In genomic region chr1:4213599-4213998, GRCh38 we compare ENCODE assay signal across 16 cellular contexts.
"Had no signal": no experiment of that assay in that cellular context is flagged by ENCODE, and none has a peak within 500 bp of the region (broad histone marks: within the 10 kb centered on the region; RNA-seq: fewer than 3 reads in every experiment).

No MANE protein-coding gene starts in this region.

- H3K27me3 ChIP-seq: neutrophil, thyroid gland had no signal

- H3K4me1 Mint-ChIP-seq: stimulated activated effector memory CD8-positive, alpha-beta T cell treated with anti-CD3 and anti-CD28 coated beads, Interleukin-12 subunit alpha, Interleukin-12 subunit beta, amount 100 ng/mL, for 72 hours had no signal

- H3K4me1 ChIP-seq: heart left ventricle, suprapubic skin, thyroid gland had no signal

- H3K36me3 ChIP-seq: heart left ventricle, neutrophil, suprapubic skin, thyroid gland had no signal

- H3K27ac ChIP-seq: coronary artery, heart left ventricle, neutrophil, suprapubic skin, thyroid gland had no signal

- H3K9me3 Mint-ChIP-seq: natural killer cell treated with Interleukin-12 subunit alpha and Interleukin-12 subunit beta and Interleukin-15 and Interleukin-18, amount 100 ng/mL, for 72 hours; stimulated activated effector memory CD8-positive, alpha-beta T cell treated with anti-CD3 and anti-CD28 coated beads, Interleukin-12 subunit alpha, Interleukin-12 subunit beta, amount 100 ng/mL, for 72 hours had no signal

- H3K4me3 Mint-ChIP-seq: natural killer cell treated with Interleukin-12 subunit alpha and Interleukin-12 subunit beta and Interleukin-15 and Interleukin-18, amount 100 ng/mL, for 72 hours; stimulated activated effector memory CD8-positive, alpha-beta T cell treated with anti-CD3 and anti-CD28 coated beads, Interleukin-12 subunit alpha, Interleukin-12 subunit beta, amount 100 ng/mL, for 72 hours; type B pancreatic cell had no signal

- H3K9me3 ChIP-seq: neutrophil, suprapubic skin, thyroid gland had no signal

- H3K4me3 ChIP-seq: coronary artery, heart left ventricle, smooth muscle cell, suprapubic skin, thyroid gland had no signal

- H3K36me3 Mint-ChIP-seq: natural killer cell treated with Interleukin-12 subunit alpha and Interleukin-12 subunit beta and Interleukin-15 and Interleukin-18, amount 100 ng/mL, for 72 hours; stimulated activated effector memory CD8-positive, alpha-beta T cell treated with anti-CD3 and anti-CD28 coated beads, Interleukin-12 subunit alpha, Interleukin-12 subunit beta, amount 100 ng/mL, for 72 hours; type B pancreatic cell had no signal

- DNase-seq: effector CD4-positive, alpha-beta T cell; heart left ventricle; hippocampal formation; midbrain; posterior cingulate gyrus; stimulated activated CD4-positive, alpha-beta T cell treated with anti-CD3 and anti-CD28 coated beads, Interleukin-2, amount 100 ng/mL, for 48 hours; stimulated activated CD8-positive, alpha-beta memory T cell treated with anti-CD3 and anti-CD28 coated beads, Interleukin-4, amount 100 ng/mL, for 48 hours; stimulated activated naive CD8-positive, alpha-beta T cell treated with anti-CD3 and anti-CD28 coated beads, Interleukin-15, Interleukin-2, amounts not matched to agents 100 U/mL and 50 U/mL, for 24 hours; thyroid gland had no signal

- H3K27ac Mint-ChIP-seq: natural killer cell treated with Interleukin-12 subunit alpha and Interleukin-12 subunit beta and Interleukin-15 and Interleukin-18, amount 100 ng/mL, for 72 hours; stimulated activated effector memory CD8-positive, alpha-beta T cell treated with anti-CD3 and anti-CD28 coated beads, Interleukin-12 subunit alpha, Interleukin-12 subunit beta, amount 100 ng/mL, for 72 hours; type B pancreatic cell had no signal
